In genomic region chr1:45685308-45686080, GRCh38 we compare ENCODE assay signal across 9 cellular contexts. TPM values are rescaled to one million over a fixed set of nuclear protein-coding genes. Genes with fewer than 3 reads are reported as not detected.
DNase-seq lines count a peak whose midpoint lies in the region; ATAC-seq, FAIRE-seq and TF ChIP-seq lines count a peak whose summit lies in the region.
"Had no signal": no experiment of that assay in that cellular context is flagged by ENCODE, and none has a peak within 500 bp of the region (broad histone marks: within the 10 kb centered on the region; RNA-seq: fewer than 3 reads in every experiment).

No MANE protein-coding gene starts in this region.

- POLR2A ChIA-PET in T-cell (lab: Charles Lee), result interaction anchor here in 1 of 2 donors (0.5 to 1.8 kb wide), 6 partner anchors 13 to 973 kb away, joined by 4 to 5 read pairs (median 4); partner anchors contain the start of genes CCDC163, MMACHC and NASP

- peak overlapping the region; percentile 99 to 100 for H3K27ac Mint-ChIP-seq in T-cell

- no peaks in the 10 kb centered on the region for H3K27me3 Mint-ChIP-seq in T-cell

- CTCF ChIA-PET in T-cell (lab: Charles Lee), result interaction anchor here (0.6 to 1.1 kb wide), 6 partner anchors 7 to 157 kb away, joined by 3 to 5 read pairs (median 3); no protein-coding TSS in a partner anchor

- intact Hi-C loops in Right ventricle myocardium inferior (cut with DNase I), result loop anchor here (2.0 to 5.0 kb wide), 4 partner anchors 39 to 447 kb away; partner anchors contain the start of genes IPP, NASP and PIK3R3
- intact Hi-C loops in psoas muscle (cut with DNase I), result loop anchor here (5.0 to 10.0 kb wide), 2 partner anchors 117 to 119 kb away; partner anchors contain the start of gene MAST2 (in 2 of the 2)

- H3K4me3 Mint-ChIP-seq in T-cell, result peak overlapping the region; percentile 98 to 100 (median 99)

- H3K36me3 ChIP-seq in right atrium auricular region, result no peaks in the 10 kb centered on the region
- no peaks in the 10 kb centered on the region for H3K36me3 ChIP-seq in psoas muscle (ENCODE audit: insufficient read depth in 1 of 2, low read depth in 1 of 2)

- H3K4me1 Mint-ChIP-seq in T-cell, result peaks cover 65 to 72% (median 70%) of the 10 kb centered on the region in 3 donors

- H3K4me3 ChIP-seq in right atrium auricular region (peak overlapping the region; percentile 88 to 97), fibroblast of villous mesenchyme (ENCODE audit: low read depth, low read length) (peak overlapping the region; percentile 95), psoas muscle (peak overlapping the region; percentile 93)

- H3K27me3 ChIP-seq in right atrium auricular region, result no peaks in the 10 kb centered on the region
- H3K27me3 ChIP-seq in psoas muscle (ENCODE audit: insufficient read depth in 3 of 3, low read length in 2 of 3), result no peaks in the 10 kb centered on the region

- H3K9me3 ChIP-seq in right atrium auricular region (no peaks in the 10 kb centered on the region), psoas muscle (no peaks in the 10 kb centered on the region)

- H3K27ac ChIP-seq in right atrium auricular region (peak overlapping the region; percentile 98 to 99), psoas muscle (peak overlapping the region; percentile 98)

- WGBS in psoas muscle, 3 donors, result 0 to 1% (median 0%) methylated on average over 14 of the region's 14 CpGs

- peaks cover 4% of the 10 kb centered on the region for H3K36me3 Mint-ChIP-seq in T-cell

- peaks cover 0 to 49% of the 10 kb centered on the region in 2 donors for H3K4me1 ChIP-seq in right atrium auricular region
- peaks cover 39% of the 10 kb centered on the region for H3K4me1 ChIP-seq in psoas muscle

- H3K9me3 Mint-ChIP-seq in T-cell, result no peaks in the 10 kb centered on the region

- DNase-seq in right atrium auricular region (ENCODE audit: low spot score) (no peak), Right ventricle myocardium inferior (ENCODE audit: missing footprints) (no peak), T-cell (no peak), fibroblast of villous mesenchyme (ENCODE audit: low read depth) (peak; percentile 25), psoas muscle (no peak), RCC 7860 (ENCODE audit: low spot score) (no peak)

- FAIRE-seq in RCC 7860 (lab: Jason Lieb, UNC), result no peak
- FAIRE-seq: islet of Langerhans had no signal

- TF ChIP-seq CTCF in right atrium auricular region (IDR thresholded peaks at IDR 0.05) (no peak), fibroblast of villous mesenchyme (IDR thresholded peaks at IDR 0.05; ENCODE audit: insufficient read depth, low read depth, low read length) (no peak), psoas muscle (IDR thresholded peaks at IDR 0.05) (no peak)

- no peak for ATAC-seq in Right ventricle myocardium inferior
- no peak for ATAC-seq in T-cell (replicated peaks in 1 of 4)
- no peak for ATAC-seq in psoas muscle
- no peak for ATAC-seq in GM19328 (IDR thresholded peaks at IDR 0.05; ENCODE audit: unreplicated experiment)
- no peak for ATAC-seq in GM21381 (IDR thresholded peaks at IDR 0.05; ENCODE audit: unreplicated experiment)

RNA-seq across cellular contexts. Expression of gene GPBP1L1, which starts 0.8 kb away (rescaled TPM):
- total RNA-seq in right atrium auricular region (100 to 1,000 TPM in 1 of 2 donors, 10 to 100 TPM in 1; 77.3 to 106 TPM), Right ventricle myocardium inferior (74.0 TPM), T-cell (100 to 1,000 TPM; 124 to 155 (median 151) TPM), fibroblast of villous mesenchyme (90.5 and 122 TPM in 2 replicates), psoas muscle (10 to 100 TPM; 52.2 to 71.0 (median 64.1) TPM)
- polyA plus RNA-seq in psoas muscle, result 10 to 100 TPM; 25.8 to 74.4 (median 39.4) TPM

RNA-seq across cellular contexts. Expression of gene TMEM69, which starts 2.5 kb away (rescaled TPM):
- 10 to 100 TPM; 27.7 to 38.2 TPM for total RNA-seq in right atrium auricular region
- total RNA-seq in Right ventricle myocardium inferior, result 22.1 TPM
- 10 to 100 TPM; 11.0 to 19.7 (median 16.5) TPM for total RNA-seq in T-cell
- total RNA-seq in fibroblast of villous mesenchyme, result 6.9 and 10.0 TPM in 2 replicates
- 10 to 100 TPM; 15.3 to 21.9 (median 19.5) TPM for total RNA-seq in psoas muscle
- 10 to 100 TPM; 16.6 to 50.8 (median 26.9) TPM for polyA plus RNA-seq in psoas muscle
